ENCODE assay signal across 8 cellular contexts in the genomic region with DNA sequence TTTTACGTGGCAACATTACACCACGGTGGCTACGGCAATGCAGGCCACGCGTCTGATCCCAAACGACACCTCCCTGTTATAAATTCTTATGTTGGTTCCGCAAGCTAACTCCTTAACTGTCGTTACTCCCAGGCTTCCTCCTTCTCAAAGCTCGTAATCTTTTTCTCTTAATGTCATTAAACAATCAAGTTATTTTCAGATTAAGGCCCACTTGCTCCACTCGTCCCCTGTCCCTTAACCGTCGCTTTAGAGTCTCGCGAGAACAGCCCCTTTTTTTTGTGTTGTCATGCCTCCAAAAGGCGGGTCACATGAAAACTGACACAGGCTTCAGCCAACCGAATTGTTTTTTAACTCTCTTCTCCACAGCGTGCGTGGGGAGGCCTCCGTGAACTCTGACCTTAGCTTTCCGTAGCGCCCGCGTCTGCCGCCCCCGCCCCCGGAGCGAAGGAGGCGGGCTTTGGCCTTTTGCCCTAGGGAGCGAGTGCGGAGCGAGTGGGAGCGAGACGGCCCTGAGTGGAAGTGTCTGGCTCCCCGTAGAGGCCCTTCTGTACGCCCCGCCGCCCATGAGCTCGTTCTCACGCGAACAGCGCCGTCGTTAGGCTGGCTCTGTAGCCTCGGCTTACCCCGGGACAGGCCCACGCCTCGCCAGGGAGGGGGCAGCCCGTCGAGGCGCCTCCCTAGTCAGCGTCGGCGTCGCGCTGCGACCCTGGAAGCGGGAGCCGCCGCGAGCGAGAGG. TPM values are rescaled to one million over a fixed set of nuclear protein-coding genes. Genes with fewer than 3 reads are reported as not detected.
A peak's percentile ranks its signal among the peaks of the same experiment; 100 is the strongest.
DNase-seq lines count a peak whose midpoint lies in the region; ATAC-seq and TF ChIP-seq lines count a peak whose summit lies in the region.

Gene CAND1 (plus strand): TSS at position 463 of the 736 bp plus-strand sequence. CDS start 360 bp downstream, outside the sequence.

- H3K27ac Mint-ChIP-seq in activated naive CD4-positive, alpha-beta T cell treated with anti-CD3 and anti-CD28 coated beads, Interleukin-2, amount 50 U/mL, for 24 hours: peak within 1 kb of the TSS; percentile 100

- peaks cover 16% of the 10 kb centered on the region for H3F3A ChIP-seq in SK-N-SH (replicated peaks; ENCODE audit: insufficient read depth)

- no peaks in the 10 kb centered on the region for H3K27me3 ChIP-seq in GM06990 (replicated peaks; ENCODE audit: control insufficient read depth, insufficient read depth, low read length)
- no peaks in the 10 kb centered on the region for H3K27me3 ChIP-seq in SK-N-SH (ENCODE audit: insufficient read depth)
- no peaks in the 10 kb centered on the region for H3K27me3 ChIP-seq in suprapubic skin

- no peak for TF ChIP-seq EP300 in SK-N-SH (IDR thresholded peaks at IDR 0.05; ENCODE audit: borderline replicate concordance in 1 of 2, low read depth in 1 of 2, low read length in 1 of 2)
- TF ChIP-seq EP300 in suprapubic skin (IDR thresholded peaks at IDR 0.05): no peak

- H3K9ac ChIP-seq in SK-N-SH: peak within 1 kb of the TSS; percentile 94

- TF ChIP-seq CTCF in GM06990 (IDR thresholded peaks at IDR 0.05; ENCODE audit: insufficient read depth, low read length, poor library complexity, severe bottlenecking) (no peak), SK-N-SH (IDR thresholded peaks at IDR 0.05) (no peak; the same call in 1 of the 2 replicates), suprapubic skin (IDR thresholded peaks at IDR 0.05) (peak in 1 of 2 donors; percentile 15)

- peak within 1 kb of the TSS; percentile 98 for H3K4me3 Mint-ChIP-seq in activated naive CD4-positive, alpha-beta T cell treated with anti-CD3 and anti-CD28 coated beads, Interleukin-2, amount 50 U/mL, for 24 hours

- CTCF ChIA-PET in SK-N-SH (lab: Yijun Ruan, JAX): interaction anchor here (0.7 to 1.7 kb wide), 11 partner anchors 9 to 1515 kb away, joined by 3 to 6 read pairs (median 3); no protein-coding TSS in a partner anchor

- H3K27ac ChIP-seq in SK-N-SH (ENCODE audit: low read depth in 2 of 2, low read length in 1 of 2): peak within 1 kb of the TSS; percentile 94 to 99
- H3K27ac ChIP-seq in suprapubic skin: peak within 1 kb of the TSS; percentile 98

- H3K36me3 Mint-ChIP-seq in activated naive CD4-positive, alpha-beta T cell treated with anti-CD3 and anti-CD28 coated beads, Interleukin-2, amount 50 U/mL, for 24 hours: peaks cover 2% of the 10 kb centered on the region

- peak; percentile 69 for ATAC-seq in HG02588 (IDR thresholded peaks at IDR 0.05; ENCODE audit: unreplicated experiment)

- H3K36me3 ChIP-seq in GM06990 (ENCODE audit: control insufficient read depth, insufficient read depth, low read length): no peaks in the 10 kb centered on the region
- peaks cover 0 to 4% of the 10 kb centered on the region in 2 experiments for H3K36me3 ChIP-seq in SK-N-SH (replicated peaks in 1 of 2; ENCODE audit: control insufficient read depth in 1 of 2, insufficient read depth in 2 of 2, low read length in 1 of 2)
- H3K36me3 ChIP-seq in suprapubic skin: no peaks in the 10 kb centered on the region

- H3K27me3 Mint-ChIP-seq in activated naive CD4-positive, alpha-beta T cell treated with anti-CD3 and anti-CD28 coated beads, Interleukin-2, amount 50 U/mL, for 24 hours: no peaks in the 10 kb centered on the region

- TF ChIP-seq POLR2A in suprapubic skin (IDR thresholded peaks at IDR 0.05): peak; percentile 63 to 77

- DNase-seq in GM06990 (ENCODE audit: extremely low read depth, insufficient read length) (peak; percentile 96), NCI-H1048 (lab: John Stamatoyannopoulos, UW) (peak; percentile 87), SK-N-SH (peak; percentile 93), germinal center (ENCODE audit: low spot score) (peak; percentile 94), nucleus accumbens (lab: John Stamatoyannopoulos, UW) (peak; percentile 66 to 99 (median 98)), suprapubic skin (ENCODE audit: low spot score in 2 of 2) (peak; percentile 97 to 98)

- peak within 1 kb of the TSS; percentile 92 for H2AFZ ChIP-seq in SK-N-SH (ENCODE audit: low read depth)

- H3K9me3 ChIP-seq in SK-N-SH (no peaks in the 10 kb centered on the region), suprapubic skin (no peaks in the 10 kb centered on the region)

- H3K4me1 ChIP-seq in SK-N-SH (ENCODE audit: control insufficient read depth in 1 of 2, insufficient read depth in 2 of 2, low read depth in 1 of 2, low read length in 1 of 2): peaks cover 10 to 12% of the 10 kb centered on the region in 2 experiments; a peak in 3 of 4 replicates
- peaks cover 41% of the 10 kb centered on the region for H3K4me1 ChIP-seq in suprapubic skin

- WGBS in SK-N-SH (ENCODE audit: low lambda C conversion rate): 1% methylated on average over 40 of the region's 61 CpGs
- WGBS in suprapubic skin: under 1% methylated on average over 34 of the region's 61 CpGs

- H3K4me1 Mint-ChIP-seq in activated naive CD4-positive, alpha-beta T cell treated with anti-CD3 and anti-CD28 coated beads, Interleukin-2, amount 50 U/mL, for 24 hours: peaks cover 45% of the 10 kb centered on the region

- no peaks in the 10 kb centered on the region for H3K9me2 ChIP-seq in SK-N-SH

- H4K20me1 ChIP-seq in SK-N-SH (ENCODE audit: insufficient read depth): peaks cover 41% of the 10 kb centered on the region

- H3K4me3 ChIP-seq in GM06990 (replicated peaks; ENCODE audit: low read depth, low read length) (peak within 1 kb of the TSS; percentile 81), SK-N-SH (ENCODE audit: low read depth in 2 of 2, low read length in 1 of 2) (peak within 1 kb of the TSS; percentile 95), suprapubic skin (peak within 1 kb of the TSS; percentile 97)

- POLR2A ChIA-PET in SK-N-SH (lab: Yijun Ruan, JAX): interaction anchor here (0.6 to 1.9 kb wide), 10 partner anchors 11 to 1650 kb away, joined by 3 to 8 read pairs (median 3); partner anchors contain the start of gene DYRK2

- peaks cover 45% of the 10 kb centered on the region for H3K79me2 ChIP-seq in SK-N-SH (ENCODE audit: insufficient read depth)

- no peaks in the 10 kb centered on the region for H3K9me3 Mint-ChIP-seq in activated naive CD4-positive, alpha-beta T cell treated with anti-CD3 and anti-CD28 coated beads, Interleukin-2, amount 50 U/mL, for 24 hours

- H3K4me2 ChIP-seq in SK-N-SH: peak within 1 kb of the TSS; percentile 82

- TF ChIP-seq RAD21 in SK-N-SH (IDR thresholded peaks at IDR 0.05; ENCODE audit: low read length): no peak; the same call in 1 of the 2 replicates

TF ChIP-seq in SK-N-SH, 30 proteins besides CTCF, POLR2A, EP300 and RAD21 (continues in another document):
- peak; percentile 27; the same call in 1 of the 2 replicates for TF ChIP-seq NRF1 (IDR thresholded peaks at IDR 0.05; ENCODE audit: low read depth, low read length)
- peak; percentile 40; the same call in 1 of the 2 replicates for TF ChIP-seq TAF1 (IDR thresholded peaks at IDR 0.05; ENCODE audit: borderline replicate concordance, low read depth, low read length)
- TF ChIP-seq TCF12 (IDR thresholded peaks at IDR 0.05): no peak
- peak; percentile 97 for TF ChIP-seq MAX (IDR thresholded peaks at IDR 0.05; ENCODE audit: low read depth)
- TF ChIP-seq SIN3A (IDR thresholded peaks at IDR 0.05; ENCODE audit: borderline replicate concordance, low read depth, low read length): peak; percentile 84; the same call in 1 of the 2 replicates
- TF ChIP-seq IRF3 (IDR thresholded peaks at IDR 0.05; ENCODE audit: low read depth, low read length): peak; percentile 50
- 0 out of 2 replicates have a peak, but pooled peaks have one; percentile 18 for TF ChIP-seq YY1 (IDR thresholded peaks at IDR 0.05; ENCODE audit: low read depth)
- TF ChIP-seq GABPA (IDR thresholded peaks at IDR 0.05; ENCODE audit: low read depth): peak; percentile 16; the same call in 1 of the 2 replicates
- TF ChIP-seq FOSL2 (IDR thresholded peaks at IDR 0.05; ENCODE audit: borderline replicate concordance, low read depth): no peak
- TF ChIP-seq, protein P1, sequence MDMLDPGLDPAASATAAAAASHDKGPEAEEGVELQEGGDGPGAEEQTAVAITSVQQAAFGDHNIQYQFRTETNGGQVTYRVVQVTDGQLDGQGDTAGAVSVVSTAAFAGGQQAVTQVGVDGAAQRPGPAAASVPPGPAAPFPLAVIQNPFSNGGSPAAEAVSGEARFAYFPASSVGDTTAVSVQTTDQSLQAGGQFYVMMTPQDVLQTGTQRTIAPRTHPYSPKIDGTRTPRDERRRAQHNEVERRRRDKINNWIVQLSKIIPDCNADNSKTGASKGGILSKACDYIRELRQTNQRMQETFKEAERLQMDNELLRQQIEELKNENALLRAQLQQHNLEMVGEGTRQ (IDR thresholded peaks at IDR 0.05; ENCODE audit: borderline replicate concordance, low read depth, low read length): 0 out of 2 replicates have a peak, but pooled peaks have one; percentile 3
- no peak for TF ChIP-seq TEAD4 (IDR thresholded peaks at IDR 0.05; ENCODE audit: borderline replicate concordance, insufficient read depth)

RNA-seq across cellular contexts. Expression of gene CAND1, which starts in this region (rescaled TPM):
- polyA plus RNA-seq in SK-N-SH (2012; rRNA removed): 17.4 and 26.5 TPM in 2 replicates
- polyA plus RNA-seq in SK-N-SH (2012; cell fraction: cytosol; rRNA removed): 25.5 and 26.5 TPM in 2 replicates
- 24.8 and 44.4 TPM in 2 replicates for polyA plus RNA-seq in SK-N-SH (2012; cell fraction: nucleus; rRNA removed)
- 100 to 1,000 TPM in 1 of 4 donors, 10 to 100 TPM in 3; 62.9 to 131 (median 72.3) TPM for total RNA-seq in suprapubic skin

Comparison
In these comparisons a context has a peak if more than half of its experiments do, and no peak if none do; other contexts are left out.
1. Peak in every context shown above with its lines: DNase-seq, ATAC-seq, H3K4me3 ChIP-seq and H3K27ac ChIP-seq.